ENCODE assay signal across 8 cellular contexts in genomic region chr2:46954951-46955571, GRCh38. TPM values are rescaled to one million over a fixed set of nuclear protein-coding genes. Genes with fewer than 3 reads are reported as not detected.
DNase-seq lines count a peak whose midpoint lies in the region; ATAC-seq and TF ChIP-seq lines count a peak whose summit lies in the region.

No MANE protein-coding gene starts in this region.

- no peak overlapping the region for H3K4me3 ChIP-seq in mucosa of descending colon

- H3K36me3 ChIP-seq in mucosa of descending colon (ENCODE audit: low read depth) = peaks cover 6% of the 10 kb centered on the region

- intact Hi-C loops in dendritic cell treated with granulocyte-macrophage colony-stimulating factor and Interleukin-4, amounts not matched to agents 40 ng/mL and 50 ng/mL, for 4 days (cut with micrococcal nuclease) = no loop called here
- intact Hi-C loops in mucosa of descending colon (cut with DNase I, micrococcal nuclease) = no loop called here

- DNase-seq in 8988T = peak; percentile 63
- DNase-seq in mucosa of descending colon = peak in 1 of 3 donors; percentile 62
- no peak for DNase-seq in NCI-H2029 (lab: John Stamatoyannopoulos, UW)
- DNase-seq in DMS 273 treated with DMSO at 0.1 percent for 48 hours (lab: John Stamatoyannopoulos, UW) = no peak

- no peak for TF ChIP-seq CTCF in mucosa of descending colon (IDR thresholded peaks at IDR 0.05)

- peaks cover 2% of the 10 kb centered on the region for H3K36me3 Mint-ChIP-seq in IgD-negative memory B cell
- peaks cover 100% of the 10 kb centered on the region for H3K36me3 Mint-ChIP-seq in dendritic cell treated with granulocyte-macrophage colony-stimulating factor and Interleukin-4, amounts not matched to agents 40 ng/mL and 50 ng/mL, for 4 days (ENCODE audit: low read depth)

- H3K4me1 Mint-ChIP-seq in IgD-negative memory B cell = peaks cover 22 to 31% (median 24%) of the 10 kb centered on the region in 3 donors
- peaks cover 74% of the 10 kb centered on the region for H3K4me1 Mint-ChIP-seq in dendritic cell treated with granulocyte-macrophage colony-stimulating factor and Interleukin-4, amounts not matched to agents 40 ng/mL and 50 ng/mL, for 4 days (ENCODE audit: low read depth)

- H3K9me3 Mint-ChIP-seq in IgD-negative memory B cell = no peaks in the 10 kb centered on the region
- H3K9me3 Mint-ChIP-seq in dendritic cell treated with granulocyte-macrophage colony-stimulating factor and Interleukin-4, amounts not matched to agents 40 ng/mL and 50 ng/mL, for 4 days = no peaks in the 10 kb centered on the region

- no peak overlapping the region for H3K4me3 Mint-ChIP-seq in IgD-negative memory B cell
- no peak overlapping the region for H3K4me3 Mint-ChIP-seq in dendritic cell treated with granulocyte-macrophage colony-stimulating factor and Interleukin-4, amounts not matched to agents 40 ng/mL and 50 ng/mL, for 4 days

- no peaks in the 10 kb centered on the region for H3K4me1 ChIP-seq in mucosa of descending colon (ENCODE audit: low read depth)

- ATAC-seq in mucosa of descending colon (peak; percentile 71), HG02885 (IDR thresholded peaks at IDR 0.05; ENCODE audit: poor library complexity, unreplicated experiment) (no peak), HG03442 (IDR thresholded peaks at IDR 0.05; ENCODE audit: unreplicated experiment) (no peak)

- H3K27ac Mint-ChIP-seq in IgD-negative memory B cell = peak overlapping the region; percentile 5 to 88 (median 78)
- peak overlapping the region; percentile 57 for H3K27ac Mint-ChIP-seq in dendritic cell treated with granulocyte-macrophage colony-stimulating factor and Interleukin-4, amounts not matched to agents 40 ng/mL and 50 ng/mL, for 4 days

- H3K27me3 Mint-ChIP-seq in IgD-negative memory B cell = no peaks in the 10 kb centered on the region
- no peaks in the 10 kb centered on the region for H3K27me3 Mint-ChIP-seq in dendritic cell treated with granulocyte-macrophage colony-stimulating factor and Interleukin-4, amounts not matched to agents 40 ng/mL and 50 ng/mL, for 4 days

- no peaks in the 10 kb centered on the region for H3K9me3 ChIP-seq in mucosa of descending colon

RNA-seq across cellular contexts. Expression of gene TTC7A, which starts 14.0 kb away (rescaled TPM):
- polyA plus RNA-seq in IgD-negative memory B cell = 46.9 TPM
- total RNA-seq in mucosa of descending colon = 10 to 100 TPM; 26.4 to 36.3 (median 34.5) TPM

RNA-seq across cellular contexts. Expression of gene MCFD2, which starts 39.5 kb away (rescaled TPM):
- 25.2 TPM for polyA plus RNA-seq in IgD-negative memory B cell
- 10 to 100 TPM; 34.7 to 77.3 (median 49.5) TPM for total RNA-seq in mucosa of descending colon
